Comparison of ENCODE assay signal across 22 cellular contexts in genomic region chr17:49890852-49891251, GRCh38. TPM values are rescaled to one million over a fixed set of nuclear protein-coding genes. Genes with fewer than 3 reads are reported as not detected.
DNase-seq lines count a peak whose midpoint lies in the region; ATAC-seq and TF ChIP-seq lines count a peak whose summit lies in the region.
"Had no signal": no experiment of that assay in that cellular context is flagged by ENCODE, and none has a peak within 500 bp of the region (broad histone marks: within the 10 kb centered on the region; RNA-seq: fewer than 3 reads in every experiment).

No MANE protein-coding gene starts in this region.

- H3K4me3 ChIP-seq in H7 (ENCODE audit: insufficient read depth, low read depth, low read length), result no peak overlapping the region; the same call in 1 of the 2 replicates
- no peak overlapping the region for H3K4me3 ChIP-seq in endodermal cell (ENCODE audit: low read length)
- no peak overlapping the region for H3K4me3 ChIP-seq in lower lobe of right lung
- H3K4me3 ChIP-seq: A549, GM12878, SJCRH30 had no signal

- H3K4me1 Mint-ChIP-seq in endodermal cell, result peaks cover 7% of the 10 kb centered on the region
- H3K4me1 Mint-ChIP-seq in type B pancreatic cell (ENCODE audit: unreplicated experiment), result peaks cover 18% of the 10 kb centered on the region

- H3K9me3 Mint-ChIP-seq in endodermal cell (no peaks in the 10 kb centered on the region), type B pancreatic cell (no peaks in the 10 kb centered on the region)
- H3K9me3 Mint-ChIP-seq: H9 had no signal

- H3K27me3 ChIP-seq in H7 (ENCODE audit: control insufficient read depth, insufficient read depth, low read length), result peaks cover 14% of the 10 kb centered on the region
- H3K27me3 ChIP-seq in endodermal cell (ENCODE audit: control insufficient read depth, insufficient read depth, low read length, poor library complexity, severe bottlenecking), result peaks cover 24% of the 10 kb centered on the region
- H3K27me3 ChIP-seq in lower lobe of right lung (ENCODE audit: low read depth), result peaks cover 34% of the 10 kb centered on the region

- intact Hi-C loops in lower lobe of right lung (cut with DNase I), result no loop called here

- H3K4me1 ChIP-seq in endodermal cell (ENCODE audit: control insufficient read depth, insufficient read depth, low read length) (no peaks in the 10 kb centered on the region), lower lobe of right lung (peaks cover 9% of the 10 kb centered on the region)
- H3K4me1 ChIP-seq: A549, BE2C, SJCRH30 had no signal

- H3K27ac Mint-ChIP-seq in endodermal cell (no peak overlapping the region), type B pancreatic cell (peak overlapping the region; percentile 65)
- H3K27ac Mint-ChIP-seq: H9 had no signal

- H3K27ac ChIP-seq in endodermal cell (ENCODE audit: low read depth, low read length) (no peak overlapping the region), lower lobe of right lung (no peak overlapping the region)
- H3K27ac ChIP-seq: A549, KMS-11, SJCRH30 had no signal

- H3K36me3 Mint-ChIP-seq in endodermal cell (ENCODE audit: low read depth) (no peaks in the 10 kb centered on the region), type B pancreatic cell (no peaks in the 10 kb centered on the region)

- H3K27me3 Mint-ChIP-seq in endodermal cell (ENCODE audit: insufficient read depth), result peaks cover 69% of the 10 kb centered on the region
- H3K27me3 Mint-ChIP-seq in type B pancreatic cell, result peaks cover 46% of the 10 kb centered on the region

- ATAC-seq in lower lobe of right lung (peak; percentile 16 to 37), HG03354 (IDR thresholded peaks at IDR 0.05; ENCODE audit: poor library complexity, severe bottlenecking, unreplicated experiment) (no peak)
- ATAC-seq: GM12878 had no signal

- H3K36me3 ChIP-seq in H7 (replicated peaks; ENCODE audit: control insufficient read depth, insufficient read depth, low read length) (no peaks in the 10 kb centered on the region), endodermal cell (ENCODE audit: control insufficient read depth, insufficient read depth, low read length) (no peaks in the 10 kb centered on the region), lower lobe of right lung (no peaks in the 10 kb centered on the region)
- H3K36me3 ChIP-seq: BE2C, SJCRH30 had no signal

- no peaks in the 10 kb centered on the region for H3K9me3 ChIP-seq in endodermal cell (ENCODE audit: control insufficient read depth, low read length)
- no peaks in the 10 kb centered on the region for H3K9me3 ChIP-seq in lower lobe of right lung
- H3K9me3 ChIP-seq: A549, BE2C, SJCRH30 had no signal

- DNase-seq in H7 (peak; percentile 84), endodermal cell (peak; percentile 75), lower lobe of right lung (no peak), type B pancreatic cell (ENCODE audit: extremely low spot score, unreplicated experiment) (no peak), D341Med (ENCODE audit: low spot score) (no peak), DMS 273 treated with DMSO at 0.1 percent for 48 hours (lab: John Stamatoyannopoulos, UW) (no peak)
- no peak for DNase-seq in NK-92 treated with Interleukin-12 subunit alpha and Interleukin-12 subunit beta, amount 100 ng/mL, for 24 hours (lab: John Stamatoyannopoulos, UW)
- DNase-seq: BE2C, DMS79 treated with DMSO at 0.1 percent for 48 hours, IMR-90, NCI-H1694, NCI-H2081, NCI-H2171, NCI-H524 treated with DMSO at 0.1 percent for 48 hours, OCI-M1, SJCRH30 had no signal

- H3K9ac ChIP-seq in endodermal cell (ENCODE audit: extremely low read depth, low read length, poor library complexity, severe bottlenecking), result no peak overlapping the region
- H3K9ac ChIP-seq: KMS-11 had no signal

- H3K4me3 Mint-ChIP-seq in endodermal cell (no peak overlapping the region), type B pancreatic cell (no peak overlapping the region)
- H3K4me3 Mint-ChIP-seq: H9 had no signal

- TF ChIP-seq CTCF in endodermal cell (conservative IDR thresholded peaks at IDR 0.05) (no peak), lower lobe of right lung (IDR thresholded peaks at IDR 0.05) (no peak), type B pancreatic cell (conservative IDR thresholded peaks at IDR 0.05) (no peak)

- 86 to 87% methylated on average over 4 to 15 of the region's 23 CpGs for WGBS in endodermal cell (ENCODE audit: insufficient coverage in 1 of 2, insufficient read length in 1 of 2), 2 experiments

RNA-seq across cellular contexts. Expression of gene TAC4, which starts 43.0 kb away (rescaled TPM):
- total RNA-seq in H7 (2014; rRNA removed; shearing (Covaris generic)), result not detected in 2 replicates
- 1 to 10 TPM; 1.5 to 3.2 TPM for total RNA-seq in endodermal cell
- polyA plus RNA-seq in endodermal cell (2013, experiment 1 of 2), result not detected
- polyA plus RNA-seq in endodermal cell (2013, experiment 2 of 2), result not detected
- not detected for total RNA-seq in lower lobe of right lung
- not detected in 2 replicates for total RNA-seq in type B pancreatic cell (ENCODE audit: low replicate concordance)
- total RNA-seq: GM12878, H9, HT1080, IMR-90, SJCRH30 had no signal
- polyA plus RNA-seq: A549, GM12878, IMR-90 had no signal

Comparison
In these comparisons a context has a peak if more than half of its experiments do, and no peak if none do; other contexts are left out.
1. DNase-seq: peak in H7 (single experiment) and endodermal cell (single experiment); none in lower lobe of right lung (single experiment), type B pancreatic cell (single experiment), NK-92 treated with Interleukin-12 subunit alpha and Interleukin-12 subunit beta, amount 100 ng/mL, for 24 hours (single experiment), D341Med (single experiment) and DMS 273 treated with DMSO at 0.1 percent for 48 hours (single experiment).